8 cellular contexts compared by ENCODE assay signal in genomic region chr18:61892683-61893303, GRCh38. TPM values are rescaled to one million over a fixed set of nuclear protein-coding genes. Genes with fewer than 3 reads are reported as not detected.
DNase-seq lines count a peak whose midpoint lies in the region; ATAC-seq and TF ChIP-seq lines count a peak whose summit lies in the region.

Gene RNF152, minus strand, starts transcription at chr18:61893007. Its CDS starts 76,544 bp downstream, at chr18:61816463.

- H4K20me1 ChIP-seq in Karpas-422 (ENCODE audit: insufficient read depth, low read depth, low read length): no peaks in the 10 kb centered on the region

- H3K4me1 ChIP-seq in BE2C (no peaks in the 10 kb centered on the region), Karpas-422 (ENCODE audit: low read length) (peaks cover 3% of the 10 kb centered on the region), stomach smooth muscle (ENCODE audit: control insufficient read depth, insufficient read depth, low read length) (peaks cover 20% of the 10 kb centered on the region)

- peak within 1 kb of the TSS; percentile 38 for H3K4me3 ChIP-seq in BE2C (ENCODE audit: low read depth, low read length)
- peak within 1 kb of the TSS; percentile 72 for H3K4me3 ChIP-seq in Karpas-422 (ENCODE audit: low read length)
- H3K4me3 ChIP-seq in stomach smooth muscle (ENCODE audit: low read length in 2 of 2): peak within 1 kb of the TSS; percentile 72 to 85

- H3K27ac ChIP-seq in Karpas-422 (ENCODE audit: low read length) (no peak within 1 kb of the TSS), stomach smooth muscle (ENCODE audit: low read length) (peak within 1 kb of the TSS; percentile 31)

- no peaks in the 10 kb centered on the region for H3K9me3 Mint-ChIP-seq in activated CD8-positive, alpha-beta T cell treated with anti-CD3 and anti-CD28 coated beads, Interleukin-2, amount 10 ng/mL, durations not matched to agents 7 days and 5 days (ENCODE audit: insufficient read depth)
- H3K9me3 Mint-ChIP-seq in mesothelial cell of epicardium: no peaks in the 10 kb centered on the region

- H3K27ac Mint-ChIP-seq in activated CD8-positive, alpha-beta T cell treated with anti-CD3 and anti-CD28 coated beads, Interleukin-2, amount 10 ng/mL, durations not matched to agents 7 days and 5 days: no peak within 1 kb of the TSS
- peak within 1 kb of the TSS; percentile 59 for H3K27ac Mint-ChIP-seq in mesothelial cell of epicardium

- H3K27me3 ChIP-seq in BE2C (peaks cover 12% of the 10 kb centered on the region), Karpas-422 (ENCODE audit: low read length) (no peaks in the 10 kb centered on the region), stomach smooth muscle (ENCODE audit: control insufficient read depth in 1 of 2, insufficient read depth in 2 of 2, low read length in 2 of 2) (no peaks in the 10 kb centered on the region)

- no peaks in the 10 kb centered on the region for H3K9me3 ChIP-seq in BE2C
- no peaks in the 10 kb centered on the region for H3K9me3 ChIP-seq in Karpas-422 (ENCODE audit: low read length)
- no peaks in the 10 kb centered on the region for H3K9me3 ChIP-seq in stomach smooth muscle (ENCODE audit: control insufficient read depth in 2 of 2, low read length in 2 of 2)

- peak within 1 kb of the TSS; percentile 85 for H3K4me2 ChIP-seq in Karpas-422 (ENCODE audit: low read depth, low read length, poor library complexity, severe bottlenecking)

- peak; percentile 23 for DNase-seq in BE2C
- DNase-seq in Karpas-422: no peak
- no peak for DNase-seq in activated CD8-positive, alpha-beta T cell treated with anti-CD3 and anti-CD28 coated beads, Interleukin-2, amount 10 ng/mL, durations not matched to agents 7 days and 5 days
- peak in 1 of 2 experiments; percentile 49 for DNase-seq in mesothelial cell of epicardium (ENCODE audit: low spot score in 2 of 2, unreplicated experiment in 2 of 2)
- no peak for DNase-seq in activated CD4-positive, CD25-positive, alpha-beta regulatory T cell treated with anti-CD3 and anti-CD28 coated beads, Interleukin-2, amount 50 U/mL, for 72 hours

- POLR2A ChIA-PET in activated CD8-positive, alpha-beta T cell treated with anti-CD3 and anti-CD28 coated beads, Interleukin-2, amount 10 ng/mL, durations not matched to agents 7 days and 5 days (lab: Charles Lee): interaction anchor here (0.6 kb wide), 1 partner anchor 45 kb away, joined by 5 read pairs; no protein-coding TSS in a partner anchor

- peak within 1 kb of the TSS; percentile 75; the same call in 1 of the 2 replicates for H2AFZ ChIP-seq in Karpas-422 (ENCODE audit: low read length)

- H3K36me3 Mint-ChIP-seq in activated CD8-positive, alpha-beta T cell treated with anti-CD3 and anti-CD28 coated beads, Interleukin-2, amount 10 ng/mL, durations not matched to agents 7 days and 5 days (ENCODE audit: low read depth): no peaks in the 10 kb centered on the region
- H3K36me3 Mint-ChIP-seq in mesothelial cell of epicardium: peaks cover 6% of the 10 kb centered on the region

- H3K9ac ChIP-seq in Karpas-422 (ENCODE audit: low read length) (peak within 1 kb of the TSS; percentile 65), stomach smooth muscle (ENCODE audit: low read length in 2 of 2) (peak within 1 kb of the TSS; percentile 47 to 63)

- no peak for ATAC-seq in activated CD8-positive, alpha-beta T cell treated with anti-CD3 and anti-CD28 coated beads, Interleukin-2, amount 10 ng/mL, durations not matched to agents 7 days and 5 days
- ATAC-seq in HG02588 (IDR thresholded peaks at IDR 0.05; ENCODE audit: unreplicated experiment): no peak

- H3K4me1 Mint-ChIP-seq in activated CD8-positive, alpha-beta T cell treated with anti-CD3 and anti-CD28 coated beads, Interleukin-2, amount 10 ng/mL, durations not matched to agents 7 days and 5 days (ENCODE audit: low read depth): peaks cover 10% of the 10 kb centered on the region
- peaks cover 23% of the 10 kb centered on the region for H3K4me1 Mint-ChIP-seq in mesothelial cell of epicardium

- CTCF ChIA-PET in activated CD8-positive, alpha-beta T cell treated with anti-CD3 and anti-CD28 coated beads, Interleukin-2, amount 10 ng/mL, durations not matched to agents 7 days and 5 days (lab: Charles Lee): interaction anchor here (0.9 kb wide), 1 partner anchor 238 kb away, joined by 4 read pairs; no protein-coding TSS in a partner anchor

- no peaks in the 10 kb centered on the region for H3K79me2 ChIP-seq in Karpas-422 (ENCODE audit: low read length)

- no peaks in the 10 kb centered on the region for H3K36me3 ChIP-seq in BE2C
- H3K36me3 ChIP-seq in Karpas-422 (ENCODE audit: insufficient read depth, low read length): no peaks in the 10 kb centered on the region
- H3K36me3 ChIP-seq in stomach smooth muscle (ENCODE audit: control insufficient read depth in 2 of 2, insufficient read depth in 2 of 2, low read length in 2 of 2): peaks cover 0 to 2% of the 10 kb centered on the region in 2 donors

- H3K4me3 Mint-ChIP-seq in activated CD8-positive, alpha-beta T cell treated with anti-CD3 and anti-CD28 coated beads, Interleukin-2, amount 10 ng/mL, durations not matched to agents 7 days and 5 days: peak within 1 kb of the TSS; percentile 73
- peak within 1 kb of the TSS; percentile 87 for H3K4me3 Mint-ChIP-seq in mesothelial cell of epicardium

- peaks cover 46% of the 10 kb centered on the region for H3K27me3 Mint-ChIP-seq in activated CD8-positive, alpha-beta T cell treated with anti-CD3 and anti-CD28 coated beads, Interleukin-2, amount 10 ng/mL, durations not matched to agents 7 days and 5 days (ENCODE audit: low read depth)
- H3K27me3 Mint-ChIP-seq in mesothelial cell of epicardium (ENCODE audit: low read depth): peaks cover 14% of the 10 kb centered on the region

- in situ Hi-C loops in endometrial microvascular endothelial cells (cut with HindIII; ENCODE audit: inconsistent ontology term, low pct_unique_long_range_greater_than_20kb, low sequenced_read_pairs): no loop called here

- TF ChIP-seq CTCF in BE2C (IDR thresholded peaks at IDR 0.05; ENCODE audit: low read depth, low read length) (no peak), mesothelial cell of epicardium (IDR thresholded peaks at IDR 0.05; ENCODE audit: unreplicated experiment) (no peak)

- H3K9me2 ChIP-seq in Karpas-422 (replicated peaks; ENCODE audit: insufficient read depth, low read length): no peaks in the 10 kb centered on the region

RNA-seq across cellular contexts. Expression of gene RNF152, which starts in this region (rescaled TPM):
- 0.22 TPM for polyA plus RNA-seq in BE2C (2012; ENCODE audit: insufficient read depth, insufficient read length, low read depth)
- 0.07 and 0.83 TPM in 2 replicates for total RNA-seq in Karpas-422 (2014; rRNA removed; shearing (Covaris generic); ENCODE audit: low replicate concordance)
- total RNA-seq in activated CD8-positive, alpha-beta T cell treated with anti-CD3 and anti-CD28 coated beads, Interleukin-2, amount 10 ng/mL, durations not matched to agents 7 days and 5 days: not detected
- total RNA-seq in endometrial microvascular endothelial cells (ENCODE audit: inconsistent ontology term): 17.1 TPM
- total RNA-seq in mesothelial cell of epicardium: 19.0 to 28.6 TPM (median 25.7 TPM) in 3 replicates
